ENCODE assay signal across 14 cellular contexts in the genomic region with DNA sequence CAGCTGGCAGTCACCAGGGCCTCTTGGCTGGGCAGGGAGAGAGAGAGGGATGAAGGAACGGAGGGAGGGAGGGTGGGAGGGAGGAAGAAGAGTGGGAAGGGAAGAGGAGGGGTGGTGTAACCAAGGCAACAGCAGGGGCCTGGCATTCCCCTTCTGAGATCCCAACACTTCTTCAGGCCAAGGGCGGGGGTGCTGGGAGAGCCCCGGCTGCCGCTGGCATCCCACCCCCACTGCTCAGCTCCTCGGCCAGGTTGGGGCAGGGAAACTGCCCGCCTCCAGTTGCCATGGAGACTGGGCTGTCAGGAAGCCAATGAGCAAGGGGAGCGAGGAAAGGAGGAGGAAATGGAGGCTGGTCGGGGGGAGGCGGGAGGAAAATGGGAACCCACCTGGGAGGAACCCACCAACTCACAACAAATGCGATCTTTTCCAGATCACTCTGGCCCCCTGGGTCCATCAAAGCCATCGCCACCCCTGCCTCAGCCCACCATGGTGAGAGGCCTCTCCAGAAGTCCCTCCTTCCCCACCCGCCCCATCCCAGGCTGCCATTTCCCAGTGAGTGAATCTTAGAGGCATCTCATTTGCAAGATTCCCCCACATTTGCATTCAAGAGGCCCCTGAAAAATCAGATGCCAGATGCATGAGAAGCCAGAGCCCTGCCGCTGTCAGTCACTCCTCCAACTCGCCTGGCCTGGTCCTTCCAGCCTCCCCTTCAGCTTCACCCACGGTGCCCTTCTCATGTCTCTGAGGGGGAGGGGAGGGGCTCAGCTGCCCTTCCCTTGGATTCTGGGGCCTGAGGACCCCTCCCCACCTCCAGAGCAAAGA. TPM values are rescaled to one million over a fixed set of nuclear protein-coding genes. Genes with fewer than 3 reads are reported as not detected.
DNase-seq lines count a peak whose midpoint lies in the region; ATAC-seq and TF ChIP-seq lines count a peak whose summit lies in the region.
"Had no signal": no experiment of that assay in that cellular context is flagged by ENCODE, and none has a peak within 500 bp of the region (broad histone marks: within the 10 kb centered on the region; RNA-seq: fewer than 3 reads in every experiment).

No MANE protein-coding gene starts in this region.

- DNase-seq in ELF-1 (ENCODE audit: low read depth, low spot score) (peak; percentile 70), NCI-H446 (lab: John Stamatoyannopoulos, UW) (peak; percentile 27 to 82), endothelial cell (ENCODE audit: low spot score) (no peak), nucleus accumbens (lab: John Stamatoyannopoulos, UW) (peak in 55 of 56 donors; percentile 53 to 93 (median 82))
- no peak for DNase-seq in activated T-cell treated with anti-CD3 and anti-CD28 coated beads, Interleukin-2, amount 50 U/mL, for 72 hours
- no peak for DNase-seq in activated naive CD4-positive, alpha-beta T cell treated with anti-CD3 and anti-CD28 coated beads for 36 hours
- DNase-seq: activated CD4-positive, alpha-beta T cell treated with anti-CD3 and anti-CD28 coated beads, Interleukin-2, amount 50 U/mL, for 48 hours; CD4-positive, CD25-positive, alpha-beta regulatory T cell; mucosa of descending colon had no signal

- H3K27me3 Mint-ChIP-seq in endothelial cell (ENCODE audit: unreplicated experiment) = peaks cover 13% of the 10 kb centered on the region
- no peaks in the 10 kb centered on the region for H3K27me3 Mint-ChIP-seq in activated T-cell treated with anti-CD3 and anti-CD28 coated beads, Interleukin-2, amount 50 U/mL, for 72 hours (ENCODE audit: low read depth)
- no peaks in the 10 kb centered on the region for H3K27me3 Mint-ChIP-seq in activated naive CD4-positive, alpha-beta T cell treated with anti-CD3 and anti-CD28 coated beads for 36 hours (ENCODE audit: low read depth)
- H3K27me3 Mint-ChIP-seq: CD4-positive, CD25-positive, alpha-beta regulatory T cell had no signal

- CTCF ChIA-PET in activated naive CD4-positive, alpha-beta T cell treated with anti-CD3 and anti-CD28 coated beads for 36 hours (lab: Charles Lee) = interaction anchor here (1.1 to 3.2 kb wide), 2 partner anchors 11 to 121 kb away, joined by 3 to 22 read pairs; a partner anchor contains a TSS

- peaks cover 5% of the 10 kb centered on the region for H3K4me1 Mint-ChIP-seq in endothelial cell (ENCODE audit: unreplicated experiment)
- peaks cover 17% of the 10 kb centered on the region for H3K4me1 Mint-ChIP-seq in activated T-cell treated with anti-CD3 and anti-CD28 coated beads, Interleukin-2, amount 50 U/mL, for 72 hours (ENCODE audit: low read depth)
- H3K4me1 Mint-ChIP-seq in activated naive CD4-positive, alpha-beta T cell treated with anti-CD3 and anti-CD28 coated beads for 36 hours (ENCODE audit: low read depth) = no peaks in the 10 kb centered on the region

- H3K9me3 Mint-ChIP-seq in endothelial cell (ENCODE audit: unreplicated experiment) = no peaks in the 10 kb centered on the region
- H3K9me3 Mint-ChIP-seq in activated T-cell treated with anti-CD3 and anti-CD28 coated beads, Interleukin-2, amount 50 U/mL, for 72 hours = no peaks in the 10 kb centered on the region
- H3K9me3 Mint-ChIP-seq in activated naive CD4-positive, alpha-beta T cell treated with anti-CD3 and anti-CD28 coated beads for 36 hours = no peaks in the 10 kb centered on the region
- H3K9me3 Mint-ChIP-seq: CD4-positive, CD25-positive, alpha-beta regulatory T cell had no signal

- H3K27ac Mint-ChIP-seq in endothelial cell (ENCODE audit: unreplicated experiment) = peak overlapping the region; percentile 13
- H3K27ac Mint-ChIP-seq in activated T-cell treated with anti-CD3 and anti-CD28 coated beads, Interleukin-2, amount 50 U/mL, for 72 hours = no peak overlapping the region
- no peak overlapping the region for H3K27ac Mint-ChIP-seq in activated naive CD4-positive, alpha-beta T cell treated with anti-CD3 and anti-CD28 coated beads for 36 hours
- H3K27ac Mint-ChIP-seq: CD4-positive, CD25-positive, alpha-beta regulatory T cell had no signal

- H3K36me3 Mint-ChIP-seq in endothelial cell (ENCODE audit: low read depth, unreplicated experiment) = no peaks in the 10 kb centered on the region
- H3K36me3 Mint-ChIP-seq in activated T-cell treated with anti-CD3 and anti-CD28 coated beads, Interleukin-2, amount 50 U/mL, for 72 hours (ENCODE audit: insufficient read depth in 2 of 2) = no peaks in the 10 kb centered on the region
- H3K36me3 Mint-ChIP-seq in activated naive CD4-positive, alpha-beta T cell treated with anti-CD3 and anti-CD28 coated beads for 36 hours (ENCODE audit: low read depth) = no peaks in the 10 kb centered on the region
- H3K36me3 Mint-ChIP-seq: CD4-positive, CD25-positive, alpha-beta regulatory T cell had no signal

- ATAC-seq in activated T-cell treated with anti-CD3 and anti-CD28 coated beads, Interleukin-2, amount 50 U/mL, for 72 hours (replicated peaks in 1 of 2) = no peak
- no peak for ATAC-seq in HG02610 (IDR thresholded peaks at IDR 0.05; ENCODE audit: unreplicated experiment)
- ATAC-seq in HG03460 (IDR thresholded peaks at IDR 0.05; ENCODE audit: unreplicated experiment) = no peak
- ATAC-seq: body of pancreas, mucosa of descending colon had no signal

- no peak overlapping the region for H3K4me3 Mint-ChIP-seq in endothelial cell (ENCODE audit: unreplicated experiment)
- no peak overlapping the region for H3K4me3 Mint-ChIP-seq in activated T-cell treated with anti-CD3 and anti-CD28 coated beads, Interleukin-2, amount 50 U/mL, for 72 hours
- no peak overlapping the region for H3K4me3 Mint-ChIP-seq in activated naive CD4-positive, alpha-beta T cell treated with anti-CD3 and anti-CD28 coated beads for 36 hours
- H3K4me3 Mint-ChIP-seq: CD4-positive, CD25-positive, alpha-beta regulatory T cell had no signal

- no peak for TF ChIP-seq CTCF in endothelial cell (IDR thresholded peaks at IDR 0.05; ENCODE audit: unreplicated experiment)

- intact Hi-C loops in activated naive CD4-positive, alpha-beta T cell treated with anti-CD3 and anti-CD28 coated beads for 36 hours (cut with micrococcal nuclease) = no loop called here

RNA-seq across cellular contexts. Expression of a gene that starts 12.5 kb away (rescaled TPM):
- total RNA-seq in endothelial cell (ENCODE audit: unreplicated experiment) = 0.33 TPM
- 1 to 10 TPM; 3.2 to 4.0 TPM for total RNA-seq in activated T-cell treated with anti-CD3 and anti-CD28 coated beads, Interleukin-2, amount 50 U/mL, for 72 hours
- under 1 TPM; 0.40 to 0.88 TPM for total RNA-seq in activated naive CD4-positive, alpha-beta T cell treated with anti-CD3 and anti-CD28 coated beads for 36 hours
- total RNA-seq: M059J, suprapubic skin had no signal

RNA-seq across cellular contexts. Expression of a gene that starts 20.8 kb away (rescaled TPM):
- 76.4 TPM for total RNA-seq in endothelial cell (ENCODE audit: unreplicated experiment)
- total RNA-seq in activated T-cell treated with anti-CD3 and anti-CD28 coated beads, Interleukin-2, amount 50 U/mL, for 72 hours = 10 to 100 TPM; 58.4 to 83.6 TPM
- 10 to 100 TPM; 10.2 to 10.7 TPM for total RNA-seq in activated naive CD4-positive, alpha-beta T cell treated with anti-CD3 and anti-CD28 coated beads for 36 hours

Comparison
In these comparisons a context has a peak if more than half of its experiments do, and no peak if none do; other contexts are left out.
1. DNase-seq: peak in ELF-1 (single experiment), NCI-H446 (2 of 2) and nucleus accumbens (55 of 56); none in endothelial cell (single experiment), activated T-cell treated with anti-CD3 and anti-CD28 coated beads, Interleukin-2, amount 50 U/mL, for 72 hours (0 of 2) and activated naive CD4-positive, alpha-beta T cell treated with anti-CD3 and anti-CD28 coated beads for 36 hours (single experiment).